ENCODE assay signal across 29 cellular contexts in genomic region chr4:74167585-74167984, GRCh38.
"Had no signal": no experiment of that assay in that cellular context is flagged by ENCODE, and none has a peak within 500 bp of the region (broad histone marks: within the 10 kb centered on the region; RNA-seq: fewer than 3 reads in every experiment).

No MANE protein-coding gene starts in this region.

- H3K27ac ChIP-seq: left lung, neural progenitor cell, parathyroid adenoma, right atrium auricular region, suprapubic skin, tibial artery, upper lobe of right lung, VCaP had no signal

- H3K36me3 Mint-ChIP-seq: natural killer cell had no signal

- H3K9me3 ChIP-seq: left lung, right atrium auricular region, suprapubic skin, tibial artery, upper lobe of right lung had no signal

- H3K9me3 Mint-ChIP-seq: activated CD4-positive, alpha-beta memory T cell treated with anti-CD3 and anti-CD28 coated beads for 36 hours; activated naive CD4-positive, alpha-beta T cell treated with anti-CD3 and anti-CD28 coated beads, Interleukin-2, amount 10 ng/mL, durations not matched to agents 7 days and 5 days; activated naive CD8-positive, alpha-beta T cell treated with anti-CD3 and anti-CD28 coated beads, Interleukin-2, amount 10 ng/mL, durations not matched to agents 7 days and 5 days; activated T-helper 1 cell treated with anti-CD3 and anti-CD28 coated beads, Interleukin-12 subunit alpha, Interleukin-12 subunit beta, Interleukin-2, Interleukin-4 antibody, amounts not matched to agents 30 ng/mL and 10 ng/mL and 1 ng/mL, durations not matched to agents 14 hours and 24 hours and 36 hours; natural killer cell; neural progenitor cell; stimulated activated naive B cell treated with anti-CD40 and anti-IgM and Interleukin-4, amounts not matched to agents 10 μg/mL and 1 μg/mL and 100 μg/mL, for 72 hours had no signal

- H3K27me3 ChIP-seq: left lung, right atrium auricular region, suprapubic skin, tibial artery, upper lobe of right lung had no signal

- ATAC-seq: activated CD4-positive, CD25-positive, alpha-beta regulatory T cell treated with anti-CD3 and anti-CD28 coated beads, Interleukin-2, amount 50 U/mL, for 24 hours; left lung; natural killer cell; stimulated activated naive B cell treated with anti-CD40 and anti-IgM and Interleukin-4, amounts not matched to agents 10 μg/mL and 1 μg/mL and 100 μg/mL, for 72 hours had no signal

- H3K4me1 ChIP-seq: left lung, neural progenitor cell, parathyroid adenoma, right atrium auricular region, suprapubic skin, tibial artery, upper lobe of right lung had no signal

- H3K4me1 Mint-ChIP-seq: activated naive CD4-positive, alpha-beta T cell treated with anti-CD3 and anti-CD28 coated beads, Interleukin-2, amount 10 ng/mL, durations not matched to agents 7 days and 5 days; neural progenitor cell had no signal

- H3K4me3 Mint-ChIP-seq: activated CD4-positive, alpha-beta memory T cell treated with anti-CD3 and anti-CD28 coated beads for 36 hours; activated naive CD4-positive, alpha-beta T cell treated with anti-CD3 and anti-CD28 coated beads, Interleukin-2, amount 10 ng/mL, durations not matched to agents 7 days and 5 days; activated naive CD8-positive, alpha-beta T cell treated with anti-CD3 and anti-CD28 coated beads, Interleukin-2, amount 10 ng/mL, durations not matched to agents 7 days and 5 days; activated T-helper 1 cell treated with anti-CD3 and anti-CD28 coated beads, Interleukin-12 subunit alpha, Interleukin-12 subunit beta, Interleukin-2, Interleukin-4 antibody, amounts not matched to agents 30 ng/mL and 10 ng/mL and 1 ng/mL, durations not matched to agents 14 hours and 24 hours and 36 hours; natural killer cell; neural progenitor cell; stimulated activated naive B cell treated with anti-CD40 and anti-IgM and Interleukin-4, amounts not matched to agents 10 μg/mL and 1 μg/mL and 100 μg/mL, for 72 hours had no signal

- DNase-seq: activated CD4-positive, alpha-beta memory T cell treated with anti-CD3 and anti-CD28 coated beads for 36 hours; activated CD4-positive, alpha-beta T cell treated with anti-CD3 and anti-CD28 coated beads for 48 hours; activated CD8-positive, alpha-beta memory T cell treated with anti-CD3 and anti-CD28 coated beads, Interleukin-2, amount 50 U/mL, for 4 hours; activated effector memory CD4-positive, alpha-beta T cell treated with anti-CD3 and anti-CD28 coated beads, Interleukin-2, amount 50 U/mL, for 16 hours; activated naive CD4-positive, alpha-beta T cell treated with anti-CD3 and anti-CD28 coated beads, Interleukin-2, amount 10 ng/mL, durations not matched to agents 7 days and 5 days; activated naive CD8-positive, alpha-beta T cell treated with anti-CD3 and anti-CD28 coated beads, Interleukin-2, amount 10 ng/mL, durations not matched to agents 7 days and 5 days; activated T-cell treated with anti-CD3 and anti-CD28 coated beads, Interleukin-2, amount 50 U/mL, for 1 hour; amniotic stem cell; central memory CD4-positive, alpha-beta T cell; foreskin melanocyte; left lung; mesendoderm; natural killer cell; occipital lobe; stimulated activated CD4-positive, alpha-beta T cell treated with anti-CD3 and anti-CD28 coated beads, Interleukin-1b, Interleukin-23, amount 100 ng/mL, for 48 hours; stimulated activated CD4-positive, alpha-beta T cell treated with anti-CD3 and anti-CD28 coated beads, Interleukin-4, amount 100 ng/mL, for 4 hours; stimulated activated CD8-positive, alpha-beta memory T cell treated with anti-CD3 and anti-CD28 coated beads, Interleukin-4, amount 100 ng/mL, for 48 hours; stimulated activated naive B cell treated with anti-CD40 and anti-IgM and Interleukin-4, amounts not matched to agents 10 μg/mL and 1 μg/mL and 100 μg/mL, for 72 hours; tibial artery; upper lobe of right lung had no signal

- H3K27ac Mint-ChIP-seq: activated CD4-positive, alpha-beta memory T cell treated with anti-CD3 and anti-CD28 coated beads for 36 hours; activated naive CD4-positive, alpha-beta T cell treated with anti-CD3 and anti-CD28 coated beads, Interleukin-2, amount 10 ng/mL, durations not matched to agents 7 days and 5 days; activated naive CD8-positive, alpha-beta T cell treated with anti-CD3 and anti-CD28 coated beads, Interleukin-2, amount 10 ng/mL, durations not matched to agents 7 days and 5 days; activated T-helper 1 cell treated with anti-CD3 and anti-CD28 coated beads, Interleukin-12 subunit alpha, Interleukin-12 subunit beta, Interleukin-2, Interleukin-4 antibody, amounts not matched to agents 30 ng/mL and 10 ng/mL and 1 ng/mL, durations not matched to agents 14 hours and 24 hours and 36 hours; natural killer cell; neural progenitor cell; stimulated activated naive B cell treated with anti-CD40 and anti-IgM and Interleukin-4, amounts not matched to agents 10 μg/mL and 1 μg/mL and 100 μg/mL, for 72 hours had no signal

- H3K27me3 Mint-ChIP-seq: activated naive CD4-positive, alpha-beta T cell treated with anti-CD3 and anti-CD28 coated beads, Interleukin-2, amount 10 ng/mL, durations not matched to agents 7 days and 5 days; activated naive CD8-positive, alpha-beta T cell treated with anti-CD3 and anti-CD28 coated beads, Interleukin-2, amount 10 ng/mL, durations not matched to agents 7 days and 5 days; stimulated activated naive B cell treated with anti-CD40 and anti-IgM and Interleukin-4, amounts not matched to agents 10 μg/mL and 1 μg/mL and 100 μg/mL, for 72 hours had no signal

- H3K36me3 ChIP-seq: neural progenitor cell, right atrium auricular region, suprapubic skin, tibial artery, upper lobe of right lung had no signal

- H3K4me3 ChIP-seq: left lung, lung, neural progenitor cell, right atrium auricular region, smooth muscle cell, suprapubic skin, tibial artery, upper lobe of right lung had no signal
